In genomic region chr17:16521070-16521727, GRCh38 we compare ENCODE assay signal across 8 cellular contexts. TPM values are rescaled to one million over a fixed set of nuclear protein-coding genes. Genes with fewer than 3 reads are reported as not detected.
A peak's percentile ranks its signal among the peaks of the same experiment; 100 is the strongest.
DNase-seq lines count a peak whose midpoint lies in the region; ATAC-seq and TF ChIP-seq lines count a peak whose summit lies in the region.

No MANE protein-coding gene starts in this region.

- no peak overlapping the region for H3K27ac ChIP-seq in left ventricle myocardium inferior (replicated peaks)

- H3K9me3 Mint-ChIP-seq in T-cell = no peaks in the 10 kb centered on the region

- CTCF ChIA-PET in T-cell (lab: Charles Lee) = interaction anchor here (0.6 to 3.4 kb wide), 12 partner anchors 10 to 216 kb away, joined by 3 to 30 read pairs (median 5); partner anchors contain the start of gene CENPV (in 1 of the 2)

- no peak overlapping the region for H3K4me3 Mint-ChIP-seq in T-cell

- ATAC-seq in GM21737 (IDR thresholded peaks at IDR 0.05; ENCODE audit: unreplicated experiment) (peak; percentile 80), T-cell (replicated peaks in 1 of 4) (peak; percentile 84 to 96 (median 90)), sciatic nerve (peak; percentile 92), GM19328 (IDR thresholded peaks at IDR 0.05; ENCODE audit: unreplicated experiment) (no peak)

- peaks cover 21% of the 10 kb centered on the region for H3K27me3 ChIP-seq in left ventricle myocardium inferior (ENCODE audit: low read depth)

- no peaks in the 10 kb centered on the region for H3K9me3 ChIP-seq in left ventricle myocardium inferior (replicated peaks)

- peak; percentile 95 for TF ChIP-seq CTCF in left ventricle myocardium inferior (IDR thresholded peaks at IDR 0.05; ENCODE audit: borderline replicate concordance)

- POLR2A ChIA-PET in T-cell (lab: Charles Lee) = interaction anchor here in 1 of 2 donors (0.5 kb wide), 1 partner anchor 21 kb away, joined by 3 read pairs; no protein-coding TSS in a partner anchor

- H3K36me3 Mint-ChIP-seq in T-cell = no peaks in the 10 kb centered on the region

- H3K36me3 ChIP-seq in left ventricle myocardium inferior = no peaks in the 10 kb centered on the region

- peaks cover 20 to 34% of the 10 kb centered on the region in 2 donors for H3K27me3 Mint-ChIP-seq in T-cell

- peak; percentile 53 for DNase-seq in COR-L47 (lab: John Stamatoyannopoulos, UW)
- peak; percentile 73 for DNase-seq in NCI-H146 treated with DMSO at 0.1 percent for 48 hours (lab: John Stamatoyannopoulos, UW; ENCODE audit: unreplicated experiment)
- DNase-seq in T-cell = peak; percentile 12 to 64 (median 46)
- peak; percentile 33 for DNase-seq in amniotic stem cell (lab: John Stamatoyannopoulos, UW)
- peak; percentile 50 for DNase-seq in left ventricle myocardium inferior
- peak; percentile 80 for DNase-seq in sciatic nerve (ENCODE audit: low spot score)

- H3K4me1 Mint-ChIP-seq in T-cell = peaks cover 2 to 6% (median 3%) of the 10 kb centered on the region in 3 donors

- no peak overlapping the region for H3K27ac Mint-ChIP-seq in T-cell

- H3K4me1 ChIP-seq in left ventricle myocardium inferior = peaks cover 13% of the 10 kb centered on the region

- intact Hi-C loops in left ventricle myocardium inferior (cut with micrococcal nuclease) = loop anchor here (5.0 to 10.0 kb wide), 2 partner anchors 69 to 136 kb away; partner anchors contain the start of gene UBB
- intact Hi-C loops in sciatic nerve (cut with DNase I) = loop anchor here (5.0 kb wide), 1 partner anchor 69 kb away; no protein-coding TSS in a partner anchor

- H3K4me3 ChIP-seq in left ventricle myocardium inferior = no peak overlapping the region

RNA-seq across cellular contexts. Expression of gene LRRC75A, which starts 29.2 kb away (rescaled TPM):
- total RNA-seq in T-cell (1 to 10 TPM; 3.5 to 7.8 (median 5.4) TPM), left ventricle myocardium inferior (0.96 TPM), sciatic nerve (7.0 TPM)

RNA-seq across cellular contexts. Expression of gene ZNF287, which starts 47.8 kb away (rescaled TPM):
- 10 to 100 TPM; 11.1 to 23.6 (median 18.8) TPM for total RNA-seq in T-cell
- total RNA-seq in left ventricle myocardium inferior = 9.9 TPM
- total RNA-seq in sciatic nerve = 8.9 TPM
